In genomic region chr11:65431452-65432132, GRCh38 we compare ENCODE assay signal across 1 cellular context.
TF ChIP-seq lines count a peak whose summit lies in the region.

No MANE protein-coding gene starts in this region.

TF ChIP-seq in A549, 52 proteins besides CTCF, POLR2A, EP300 and RAD21 (continued from another document):
- no peak for TF ChIP-seq RCOR1 (IDR thresholded peaks at IDR 0.05; ENCODE audit: low read depth, low read length)
- TF ChIP-seq MAFK (IDR thresholded peaks at IDR 0.05; ENCODE audit: partially characterized antibody): no peak
- TF ChIP-seq HDAC2 (IDR thresholded peaks at IDR 0.05): no peak
- TF ChIP-seq KDM1A (IDR thresholded peaks at IDR 0.05; ENCODE audit: low read depth): no peak
TF ChIP-seq in A549: peak in this region for 5.
